ENCODE assay signal across 8 cellular contexts in genomic region chr14:93543766-93544165, GRCh38.
DNase-seq lines count a peak whose midpoint lies in the region; ATAC-seq and TF ChIP-seq lines count a peak whose summit lies in the region.

No MANE protein-coding gene starts in this region.

- H4K8ac ChIP-seq in IMR-90 (ENCODE audit: low read depth in 2 of 2, low read length in 2 of 2), result no peak overlapping the region

- ATAC-seq in IMR-90 (ENCODE audit: low read depth), result peak; percentile 54

- H3K4me1 ChIP-seq in IMR-90 (ENCODE audit: control insufficient read depth, insufficient read depth, low read length) (no peaks in the 10 kb centered on the region), adipocyte (ENCODE audit: control insufficient read depth, insufficient read depth, low read length) (peaks cover 14% of the 10 kb centered on the region), tibial nerve (no peaks in the 10 kb centered on the region), testis (no peaks in the 10 kb centered on the region)

- H3K4me2 ChIP-seq in IMR-90 (ENCODE audit: low read depth, low read length), result no peak overlapping the region

- no peak overlapping the region for H3K14ac ChIP-seq in IMR-90 (replicated peaks; ENCODE audit: low read depth, low read length)

- no peak for TF ChIP-seq EP300 in tibial nerve (IDR thresholded peaks at IDR 0.05)

- TF ChIP-seq CTCF in IMR-90 (conservative IDR thresholded peaks at IDR 0.05; ENCODE audit: low read depth, low read length) (peak; percentile 53), tibial nerve (IDR thresholded peaks at IDR 0.05) (peak in 2 of 5 experiments; percentile 24), testis (IDR thresholded peaks at IDR 0.05) (no peak)

- H3K27me3 ChIP-seq in IMR-90 (ENCODE audit: control insufficient read depth, insufficient read depth, low read length) (no peaks in the 10 kb centered on the region), adipocyte (replicated peaks; ENCODE audit: control insufficient read depth, insufficient read depth, low read length) (peaks cover 5% of the 10 kb centered on the region), tibial nerve (no peaks in the 10 kb centered on the region), testis (no peaks in the 10 kb centered on the region)

- POLR2A ChIA-PET in IMR-90 (lab: Charles Lee; ENCODE audit: unreplicated experiment), result no interaction called here

- H2BK120ac ChIP-seq in IMR-90 (ENCODE audit: low read depth, low read length), result no peak overlapping the region

- H3K18ac ChIP-seq in IMR-90 (ENCODE audit: low read depth, low read length), result no peak overlapping the region

- H3K9ac ChIP-seq in IMR-90 (ENCODE audit: low read depth, low read length) (no peak overlapping the region), adipocyte (ENCODE audit: low read length) (no peak overlapping the region)

- intact Hi-C loops in IMR-90 (cut with micrococcal nuclease) (loop anchor here (1.0 to 5.0 kb wide), 3 partner anchors 309 to 431 kb away; partner anchors contain the start of genes GON7 and UBR7), testis (cut with DNase I; ENCODE audit: low total_unique reads) (no loop called here)

- no peak overlapping the region for H2AK5ac ChIP-seq in IMR-90 (ENCODE audit: low read depth, low read length)

- no peak overlapping the region for H3K27ac ChIP-seq in IMR-90 (ENCODE audit: insufficient read depth, low read length)
- H3K27ac ChIP-seq in tibial nerve, result no peak overlapping the region
- H3K27ac ChIP-seq in testis, result no peak overlapping the region

- no peaks in the 10 kb centered on the region for H3K9me1 ChIP-seq in IMR-90 (ENCODE audit: insufficient read depth, low read length)

- TF ChIP-seq RAD21 in IMR-90 (IDR thresholded peaks at IDR 0.05; ENCODE audit: low read length), result peak; percentile 53

- CTCF ChIA-PET in IMR-90 (lab: Yijun Ruan, JAX), result no interaction called here

- dilution Hi-C loops in IMR-90 (cut with HindIII; ENCODE audit: low sequenced_read_pairs, unreplicated experiment), result no loop called here

- H3K9me3 ChIP-seq in IMR-90 (ENCODE audit: control insufficient read depth, insufficient read depth, low read length) (no peaks in the 10 kb centered on the region), adipocyte (ENCODE audit: control insufficient read depth, low read length) (no peaks in the 10 kb centered on the region), tibial nerve (no peaks in the 10 kb centered on the region), testis (no peaks in the 10 kb centered on the region)

- in situ Hi-C loops in IMR-90 (cut with MboI; ENCODE audit: low sequenced_read_pairs), result loop anchor here (10.0 kb wide), 1 partner anchor 329 kb away; no protein-coding TSS in a partner anchor

- no peaks in the 10 kb centered on the region for H4K20me1 ChIP-seq in IMR-90 (ENCODE audit: insufficient read depth, low read length)

- no peak overlapping the region for H4K5ac ChIP-seq in IMR-90 (ENCODE audit: low read depth, low read length)

- H2AK9ac ChIP-seq in IMR-90 (replicated peaks; ENCODE audit: low read depth, low read length, poor library complexity), result no peak overlapping the region

- TF ChIP-seq POLR2A in IMR-90 (IDR thresholded peaks at IDR 0.05; ENCODE audit: low read depth, low read length), result no peak
- TF ChIP-seq POLR2A in tibial nerve (IDR thresholded peaks at IDR 0.05), result no peak
- TF ChIP-seq POLR2A in testis (IDR thresholded peaks at IDR 0.05), result no peak

- H2BK20ac ChIP-seq in IMR-90 (ENCODE audit: low read depth, low read length), result no peak overlapping the region

- no peak overlapping the region for H2BK5ac ChIP-seq in IMR-90 (ENCODE audit: low read depth, low read length, poor library complexity, severe bottlenecking)

- no peak overlapping the region for H4K91ac ChIP-seq in IMR-90 (ENCODE audit: insufficient read depth, low read depth, low read length)

- no peak overlapping the region for H2AFZ ChIP-seq in IMR-90 (replicated peaks; ENCODE audit: low read length, poor library complexity)

- H3K23ac ChIP-seq in IMR-90 (ENCODE audit: low read depth, low read length), result no peak overlapping the region

- no peaks in the 10 kb centered on the region for H3K79me1 ChIP-seq in IMR-90 (ENCODE audit: low read depth in 1 of 2, low read length in 2 of 2)

- peak; percentile 35 for DNase-seq in DMS114 treated with DMSO at 0.1 percent for 48 hours (lab: John Stamatoyannopoulos, UW; ENCODE audit: unreplicated experiment)
- DNase-seq in IMR-90, result peak; percentile 33
- DNase-seq in adipocyte (ENCODE audit: low read depth), result peak; percentile 72
- DNase-seq in left kidney (ENCODE audit: low read depth, low spot score), result peak; percentile 51
- no peak for DNase-seq in NCI-H2029 (lab: John Stamatoyannopoulos, UW)
- no peak for DNase-seq in T-helper 9 cell
- no peak for DNase-seq in tibial nerve (ENCODE audit: low spot score in 2 of 2)
- no peak for DNase-seq in testis

- H2BK15ac ChIP-seq in IMR-90 (ENCODE audit: low read depth, low read length), result no peak overlapping the region

- H3K4me3 ChIP-seq in IMR-90 (ENCODE audit: insufficient read depth, low read depth, low read length) (no peak overlapping the region), adipocyte (ENCODE audit: low read length) (no peak overlapping the region), tibial nerve (no peak overlapping the region), testis (no peak overlapping the region)

- no peak overlapping the region for H3K4ac ChIP-seq in IMR-90 (ENCODE audit: low read depth, low read length)

- H3K36me3 ChIP-seq in IMR-90 (ENCODE audit: control insufficient read depth, insufficient read depth, low read length) (no peaks in the 10 kb centered on the region), adipocyte (ENCODE audit: control insufficient read depth, insufficient read depth, low read length, severe bottlenecking) (no peaks in the 10 kb centered on the region), tibial nerve (no peaks in the 10 kb centered on the region), testis (ENCODE audit: low read depth, missing control alignments) (no peaks in the 10 kb centered on the region)

- H3K56ac ChIP-seq in IMR-90 (ENCODE audit: extremely low read depth, insufficient read depth, low read length), result no peak overlapping the region

- BruUV-seq in IMR-90 (replicated peaks; lab: Mats Ljungman, UMichigan), result no TSS peak

TF ChIP-seq in IMR-90, 13 proteins besides CTCF, POLR2A, EP300 and RAD21:
- TF ChIP-seq MXI1 (IDR thresholded peaks at IDR 0.05; ENCODE audit: borderline replicate concordance, low read depth, low read length) (no peak), SMC3 (IDR thresholded peaks at IDR 0.05; ENCODE audit: low read depth, low read length) (peak; percentile 40; the same call in 1 of the 2 replicates)

Comparison
In these comparisons a context has a peak if more than half of its experiments do, and no peak if none do; other contexts are left out.
1. DNase-seq: peak in DMS114 treated with DMSO at 0.1 percent for 48 hours (single experiment), IMR-90 (single experiment), adipocyte (single experiment) and left kidney (single experiment); none in NCI-H2029 (single experiment), T-helper 9 cell (single experiment), tibial nerve (0 of 2) and testis (single experiment).